ENCODE assay signal across 1 cellular context in the genomic region with DNA sequence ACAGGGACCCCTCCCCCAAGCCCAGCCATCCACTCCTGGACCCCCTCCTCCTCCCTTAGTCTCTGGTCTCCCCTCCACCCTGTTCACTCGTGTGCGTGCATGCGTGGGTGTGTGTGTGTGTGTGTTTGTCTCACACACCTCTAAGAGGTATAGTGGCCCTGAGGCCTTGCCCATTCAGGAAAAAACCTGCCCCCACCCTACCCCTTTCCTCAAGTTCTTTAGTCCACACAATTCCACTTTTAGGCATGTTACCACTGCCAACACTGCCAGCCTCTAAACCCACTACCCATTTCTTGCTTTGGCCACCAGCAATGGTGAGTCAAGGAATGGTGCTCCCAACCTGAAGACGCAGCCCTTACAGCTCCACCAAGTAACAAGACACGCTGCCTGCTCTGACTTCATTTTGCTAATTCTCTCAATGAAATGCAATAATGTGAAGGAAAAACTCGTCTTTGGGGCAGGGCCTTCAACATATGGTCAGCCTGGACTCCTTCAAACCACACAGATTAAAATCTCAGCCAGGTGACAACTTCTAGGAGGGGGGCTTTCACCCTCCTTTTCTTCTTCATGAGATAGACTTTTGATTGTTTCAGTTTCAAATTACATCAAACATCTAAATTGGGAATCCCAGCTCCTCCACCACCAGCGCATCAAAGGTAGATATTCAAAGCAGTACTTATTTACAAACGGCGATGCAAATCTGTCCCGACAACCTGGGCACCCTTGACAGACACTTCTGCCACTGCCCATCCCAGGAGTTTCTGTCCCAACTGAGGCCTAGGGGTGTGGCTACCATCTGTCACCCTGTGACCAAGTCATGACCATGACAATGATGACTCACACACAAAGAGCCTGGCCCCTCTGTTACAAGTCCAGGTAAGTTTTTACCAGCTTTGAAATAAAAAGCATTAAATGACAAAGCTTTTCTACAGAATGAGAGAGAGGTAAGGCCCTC.
A peak's percentile ranks its signal among the peaks of the same experiment; 100 is the strongest.
TF ChIP-seq lines count a peak whose summit lies in the region.

No MANE protein-coding gene starts in this region.

TF ChIP-seq in GM12878, 131 proteins besides CTCF, POLR2A, EP300 and RAD21 (continued from another document and continues in another):
- TF ChIP-seq BCL11A (IDR thresholded peaks at IDR 0.05; ENCODE audit: low read depth, low read length) (peak; percentile 63; the same call in 1 of the 2 replicates), MEF2B (IDR thresholded peaks at IDR 0.05; ENCODE audit: partially characterized antibody, poor library complexity, severe bottlenecking) (peak; percentile 81), NBN (IDR thresholded peaks at IDR 0.05) (no peak), CBX3 (IDR thresholded peaks at IDR 0.05; ENCODE audit: borderline replicate concordance, low read depth) (no peak), BRCA1 (IDR thresholded peaks at IDR 0.05; ENCODE audit: low read depth, low read length) (no peak), NRF1 (conservative IDR thresholded peaks at IDR 0.05; ENCODE audit: low read depth, low read length) (no peak), DPF2 (IDR thresholded peaks at IDR 0.05) (peak; percentile 67), MTA3 (IDR thresholded peaks at IDR 0.05; ENCODE audit: borderline replicate concordance, low read length) (peak; percentile 78; the same call in 1 of the 2 replicates), HDAC2 (IDR thresholded peaks at IDR 0.05) (no peak; the same call in 1 of the 2 replicates), RUNX3 (IDR thresholded peaks at IDR 0.05; ENCODE audit: low read length) (peak; percentile 85), POLR2AphosphoS5 (IDR thresholded peaks at IDR 0.05; ENCODE audit: low read length) (no peak; the same call in 1 of the 2 replicates), CHD2 (IDR thresholded peaks at IDR 0.05; ENCODE audit: borderline replicate concordance, low read depth, low read length) (no peak), POU2F2 (IDR thresholded peaks at IDR 0.05; ENCODE audit: borderline replicate concordance, low read depth, low read length) (peak; percentile 93; the same call in 2 of the 3 replicates), TCF3 (IDR thresholded peaks at IDR 0.05; ENCODE audit: borderline replicate concordance, insufficient read depth, low read depth, low read length) (0 out of 2 replicates have a peak, but pooled peaks have one; percentile 22), SMARCA5 (IDR thresholded peaks at IDR 0.05) (peak; percentile 71; the same call in 1 of the 2 replicates), LARP7 (IDR thresholded peaks at IDR 0.05) (no peak), TARDBP (IDR thresholded peaks at IDR 0.05; ENCODE audit: borderline replicate concordance) (no peak), BACH1 (IDR thresholded peaks at IDR 0.05; ENCODE audit: borderline replicate concordance) (peak; percentile 26; the same call in 1 of the 2 replicates), BMI1 (IDR thresholded peaks at IDR 0.05; ENCODE audit: borderline replicate concordance) (no peak), TCF7 (IDR thresholded peaks at IDR 0.05; ENCODE audit: borderline replicate concordance) (peak; percentile 90), ZSCAN29 (IDR thresholded peaks at IDR 0.05) (no peak), STAT3 (IDR thresholded peaks at IDR 0.05; ENCODE audit: low read depth, low read length) (no peak), HCFC1 (IDR thresholded peaks at IDR 0.05; ENCODE audit: low read length) (no peak)
- TF ChIP-seq, protein P1, sequence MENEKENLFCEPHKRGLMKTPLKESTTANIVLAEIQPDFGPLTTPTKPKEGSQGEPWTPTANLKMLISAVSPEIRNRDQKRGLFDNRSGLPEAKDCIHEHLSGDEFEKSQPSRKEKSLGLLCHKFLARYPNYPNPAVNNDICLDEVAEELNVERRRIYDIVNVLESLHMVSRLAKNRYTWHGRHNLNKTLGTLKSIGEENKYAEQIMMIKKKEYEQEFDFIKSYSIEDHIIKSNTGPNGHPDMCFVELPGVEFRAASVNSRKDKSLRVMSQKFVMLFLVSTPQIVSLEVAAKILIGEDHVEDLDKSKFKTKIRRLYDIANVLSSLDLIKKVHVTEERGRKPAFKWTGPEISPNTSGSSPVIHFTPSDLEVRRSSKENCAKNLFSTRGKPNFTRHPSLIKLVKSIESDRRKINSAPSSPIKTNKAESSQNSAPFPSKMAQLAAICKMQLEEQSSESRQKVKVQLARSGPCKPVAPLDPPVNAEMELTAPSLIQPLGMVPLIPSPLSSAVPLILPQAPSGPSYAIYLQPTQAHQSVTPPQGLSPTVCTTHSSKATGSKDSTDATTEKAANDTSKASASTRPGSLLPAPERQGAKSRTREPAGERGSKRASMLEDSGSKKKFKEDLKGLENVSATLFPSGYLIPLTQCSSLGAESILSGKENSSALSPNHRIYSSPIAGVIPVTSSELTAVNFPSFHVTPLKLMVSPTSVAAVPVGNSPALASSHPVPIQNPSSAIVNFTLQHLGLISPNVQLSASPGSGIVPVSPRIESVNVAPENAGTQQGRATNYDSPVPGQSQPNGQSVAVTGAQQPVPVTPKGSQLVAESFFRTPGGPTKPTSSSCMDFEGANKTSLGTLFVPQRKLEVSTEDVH (IDR thresholded peaks at IDR 0.05; ENCODE audit: low read depth, partially characterized antibody): no peak
- TF ChIP-seq, protein P2, sequence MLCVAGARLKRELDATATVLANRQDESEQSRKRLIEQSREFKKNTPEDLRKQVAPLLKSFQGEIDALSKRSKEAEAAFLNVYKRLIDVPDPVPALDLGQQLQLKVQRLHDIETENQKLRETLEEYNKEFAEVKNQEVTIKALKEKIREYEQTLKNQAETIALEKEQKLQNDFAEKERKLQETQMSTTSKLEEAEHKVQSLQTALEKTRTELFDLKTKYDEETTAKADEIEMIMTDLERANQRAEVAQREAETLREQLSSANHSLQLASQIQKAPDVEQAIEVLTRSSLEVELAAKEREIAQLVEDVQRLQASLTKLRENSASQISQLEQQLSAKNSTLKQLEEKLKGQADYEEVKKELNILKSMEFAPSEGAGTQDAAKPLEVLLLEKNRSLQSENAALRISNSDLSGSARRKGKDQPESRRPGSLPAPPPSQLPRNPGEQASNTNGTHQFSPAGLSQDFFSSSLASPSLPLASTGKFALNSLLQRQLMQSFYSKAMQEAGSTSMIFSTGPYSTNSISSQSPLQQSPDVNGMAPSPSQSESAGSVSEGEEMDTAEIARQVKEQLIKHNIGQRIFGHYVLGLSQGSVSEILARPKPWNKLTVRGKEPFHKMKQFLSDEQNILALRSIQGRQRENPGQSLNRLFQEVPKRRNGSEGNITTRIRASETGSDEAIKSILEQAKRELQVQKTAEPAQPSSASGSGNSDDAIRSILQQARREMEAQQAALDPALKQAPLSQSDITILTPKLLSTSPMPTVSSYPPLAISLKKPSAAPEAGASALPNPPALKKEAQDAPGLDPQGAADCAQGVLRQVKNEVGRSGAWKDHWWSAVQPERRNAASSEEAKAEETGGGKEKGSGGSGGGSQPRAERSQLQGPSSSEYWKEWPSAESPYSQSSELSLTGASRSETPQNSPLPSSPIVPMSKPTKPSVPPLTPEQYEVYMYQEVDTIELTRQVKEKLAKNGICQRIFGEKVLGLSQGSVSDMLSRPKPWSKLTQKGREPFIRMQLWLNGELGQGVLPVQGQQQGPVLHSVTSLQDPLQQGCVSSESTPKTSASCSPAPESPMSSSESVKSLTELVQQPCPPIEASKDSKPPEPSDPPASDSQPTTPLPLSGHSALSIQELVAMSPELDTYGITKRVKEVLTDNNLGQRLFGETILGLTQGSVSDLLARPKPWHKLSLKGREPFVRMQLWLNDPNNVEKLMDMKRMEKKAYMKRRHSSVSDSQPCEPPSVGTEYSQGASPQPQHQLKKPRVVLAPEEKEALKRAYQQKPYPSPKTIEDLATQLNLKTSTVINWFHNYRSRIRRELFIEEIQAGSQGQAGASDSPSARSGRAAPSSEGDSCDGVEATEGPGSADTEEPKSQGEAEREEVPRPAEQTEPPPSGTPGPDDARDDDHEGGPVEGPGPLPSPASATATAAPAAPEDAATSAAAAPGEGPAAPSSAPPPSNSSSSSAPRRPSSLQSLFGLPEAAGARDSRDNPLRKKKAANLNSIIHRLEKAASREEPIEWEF (IDR thresholded peaks at IDR 0.05; ENCODE audit: insufficient replicate concordance, low read depth, low read length): no peak
- TF ChIP-seq, protein P3, sequence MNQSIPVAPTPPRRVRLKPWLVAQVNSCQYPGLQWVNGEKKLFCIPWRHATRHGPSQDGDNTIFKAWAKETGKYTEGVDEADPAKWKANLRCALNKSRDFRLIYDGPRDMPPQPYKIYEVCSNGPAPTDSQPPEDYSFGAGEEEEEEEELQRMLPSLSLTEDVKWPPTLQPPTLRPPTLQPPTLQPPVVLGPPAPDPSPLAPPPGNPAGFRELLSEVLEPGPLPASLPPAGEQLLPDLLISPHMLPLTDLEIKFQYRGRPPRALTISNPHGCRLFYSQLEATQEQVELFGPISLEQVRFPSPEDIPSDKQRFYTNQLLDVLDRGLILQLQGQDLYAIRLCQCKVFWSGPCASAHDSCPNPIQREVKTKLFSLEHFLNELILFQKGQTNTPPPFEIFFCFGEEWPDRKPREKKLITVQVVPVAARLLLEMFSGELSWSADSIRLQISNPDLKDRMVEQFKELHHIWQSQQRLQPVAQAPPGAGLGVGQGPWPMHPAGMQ (IDR thresholded peaks at IDR 0.05; ENCODE audit: borderline replicate concordance): no peak
- TF ChIP-seq, protein P4, sequence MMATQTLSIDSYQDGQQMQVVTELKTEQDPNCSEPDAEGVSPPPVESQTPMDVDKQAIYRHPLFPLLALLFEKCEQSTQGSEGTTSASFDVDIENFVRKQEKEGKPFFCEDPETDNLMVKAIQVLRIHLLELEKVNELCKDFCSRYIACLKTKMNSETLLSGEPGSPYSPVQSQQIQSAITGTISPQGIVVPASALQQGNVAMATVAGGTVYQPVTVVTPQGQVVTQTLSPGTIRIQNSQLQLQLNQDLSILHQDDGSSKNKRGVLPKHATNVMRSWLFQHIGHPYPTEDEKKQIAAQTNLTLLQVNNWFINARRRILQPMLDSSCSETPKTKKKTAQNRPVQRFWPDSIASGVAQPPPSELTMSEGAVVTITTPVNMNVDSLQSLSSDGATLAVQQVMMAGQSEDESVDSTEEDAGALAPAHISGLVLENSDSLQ (IDR thresholded peaks at IDR 0.05): peak; percentile 84
- TF ChIP-seq, protein P5, sequence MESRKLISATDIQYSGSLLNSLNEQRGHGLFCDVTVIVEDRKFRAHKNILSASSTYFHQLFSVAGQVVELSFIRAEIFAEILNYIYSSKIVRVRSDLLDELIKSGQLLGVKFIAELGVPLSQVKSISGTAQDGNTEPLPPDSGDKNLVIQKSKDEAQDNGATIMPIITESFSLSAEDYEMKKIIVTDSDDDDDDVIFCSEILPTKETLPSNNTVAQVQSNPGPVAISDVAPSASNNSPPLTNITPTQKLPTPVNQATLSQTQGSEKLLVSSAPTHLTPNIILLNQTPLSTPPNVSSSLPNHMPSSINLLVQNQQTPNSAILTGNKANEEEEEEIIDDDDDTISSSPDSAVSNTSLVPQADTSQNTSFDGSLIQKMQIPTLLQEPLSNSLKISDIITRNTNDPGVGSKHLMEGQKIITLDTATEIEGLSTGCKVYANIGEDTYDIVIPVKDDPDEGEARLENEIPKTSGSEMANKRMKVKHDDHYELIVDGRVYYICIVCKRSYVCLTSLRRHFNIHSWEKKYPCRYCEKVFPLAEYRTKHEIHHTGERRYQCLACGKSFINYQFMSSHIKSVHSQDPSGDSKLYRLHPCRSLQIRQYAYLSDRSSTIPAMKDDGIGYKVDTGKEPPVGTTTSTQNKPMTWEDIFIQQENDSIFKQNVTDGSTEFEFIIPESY (IDR thresholded peaks at IDR 0.05): no peak
- TF ChIP-seq, protein P6, sequence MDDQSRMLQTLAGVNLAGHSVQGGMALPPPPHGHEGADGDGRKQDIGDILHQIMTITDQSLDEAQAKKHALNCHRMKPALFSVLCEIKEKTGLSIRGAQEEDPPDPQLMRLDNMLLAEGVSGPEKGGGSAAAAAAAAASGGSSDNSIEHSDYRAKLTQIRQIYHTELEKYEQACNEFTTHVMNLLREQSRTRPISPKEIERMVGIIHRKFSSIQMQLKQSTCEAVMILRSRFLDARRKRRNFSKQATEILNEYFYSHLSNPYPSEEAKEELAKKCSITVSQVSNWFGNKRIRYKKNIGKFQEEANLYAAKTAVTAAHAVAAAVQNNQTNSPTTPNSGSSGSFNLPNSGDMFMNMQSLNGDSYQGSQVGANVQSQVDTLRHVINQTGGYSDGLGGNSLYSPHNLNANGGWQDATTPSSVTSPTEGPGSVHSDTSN (IDR thresholded peaks at IDR 0.05; ENCODE audit: insufficient replicate concordance, low read depth, low read length): peak; percentile 50
- TF ChIP-seq, protein P7, sequence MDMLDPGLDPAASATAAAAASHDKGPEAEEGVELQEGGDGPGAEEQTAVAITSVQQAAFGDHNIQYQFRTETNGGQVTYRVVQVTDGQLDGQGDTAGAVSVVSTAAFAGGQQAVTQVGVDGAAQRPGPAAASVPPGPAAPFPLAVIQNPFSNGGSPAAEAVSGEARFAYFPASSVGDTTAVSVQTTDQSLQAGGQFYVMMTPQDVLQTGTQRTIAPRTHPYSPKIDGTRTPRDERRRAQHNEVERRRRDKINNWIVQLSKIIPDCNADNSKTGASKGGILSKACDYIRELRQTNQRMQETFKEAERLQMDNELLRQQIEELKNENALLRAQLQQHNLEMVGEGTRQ (IDR thresholded peaks at IDR 0.05; ENCODE audit: borderline replicate concordance, low read depth, low read length): no peak
- TF ChIP-seq, protein P8, sequence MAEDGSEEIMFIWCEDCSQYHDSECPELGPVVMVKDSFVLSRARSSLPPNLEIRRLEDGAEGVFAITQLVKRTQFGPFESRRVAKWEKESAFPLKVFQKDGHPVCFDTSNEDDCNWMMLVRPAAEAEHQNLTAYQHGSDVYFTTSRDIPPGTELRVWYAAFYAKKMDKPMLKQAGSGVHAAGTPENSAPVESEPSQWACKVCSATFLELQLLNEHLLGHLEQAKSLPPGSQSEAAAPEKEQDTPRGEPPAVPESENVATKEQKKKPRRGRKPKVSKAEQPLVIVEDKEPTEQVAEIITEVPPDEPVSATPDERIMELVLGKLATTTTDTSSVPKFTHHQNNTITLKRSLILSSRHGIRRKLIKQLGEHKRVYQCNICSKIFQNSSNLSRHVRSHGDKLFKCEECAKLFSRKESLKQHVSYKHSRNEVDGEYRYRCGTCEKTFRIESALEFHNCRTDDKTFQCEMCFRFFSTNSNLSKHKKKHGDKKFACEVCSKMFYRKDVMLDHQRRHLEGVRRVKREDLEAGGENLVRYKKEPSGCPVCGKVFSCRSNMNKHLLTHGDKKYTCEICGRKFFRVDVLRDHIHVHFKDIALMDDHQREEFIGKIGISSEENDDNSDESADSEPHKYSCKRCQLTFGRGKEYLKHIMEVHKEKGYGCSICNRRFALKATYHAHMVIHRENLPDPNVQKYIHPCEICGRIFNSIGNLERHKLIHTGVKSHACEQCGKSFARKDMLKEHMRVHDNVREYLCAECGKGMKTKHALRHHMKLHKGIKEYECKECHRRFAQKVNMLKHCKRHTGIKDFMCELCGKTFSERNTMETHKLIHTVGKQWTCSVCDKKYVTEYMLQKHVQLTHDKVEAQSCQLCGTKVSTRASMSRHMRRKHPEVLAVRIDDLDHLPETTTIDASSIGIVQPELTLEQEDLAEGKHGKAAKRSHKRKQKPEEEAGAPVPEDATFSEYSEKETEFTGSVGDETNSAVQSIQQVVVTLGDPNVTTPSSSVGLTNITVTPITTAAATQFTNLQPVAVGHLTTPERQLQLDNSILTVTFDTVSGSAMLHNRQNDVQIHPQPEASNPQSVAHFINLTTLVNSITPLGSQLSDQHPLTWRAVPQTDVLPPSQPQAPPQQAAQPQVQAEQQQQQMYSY (CRISPR knock-in tag; IDR thresholded peaks at IDR 0.05): no peak
